31 cellular contexts compared by ENCODE assay signal in the genomic region with DNA sequence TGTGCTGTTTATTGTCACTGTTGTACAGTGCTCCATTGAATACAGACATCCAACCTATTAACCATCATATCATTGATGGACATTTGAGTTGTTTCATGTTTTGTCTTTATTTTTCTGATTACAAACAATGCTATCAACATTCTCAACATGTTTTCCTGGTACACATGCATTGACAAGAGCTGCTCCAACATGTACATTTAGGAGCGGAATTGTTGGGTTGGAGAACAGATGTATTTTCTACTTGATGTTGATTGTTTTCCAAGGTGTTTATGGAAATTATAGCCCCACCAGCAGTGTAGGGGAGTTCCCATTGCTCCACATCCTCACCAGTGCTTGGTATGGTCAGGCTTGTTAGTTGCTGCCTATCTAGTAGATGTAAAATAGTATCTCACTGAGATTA.
"Had no signal": no experiment of that assay in that cellular context is flagged by ENCODE, and none has a peak within 500 bp of the region (broad histone marks: within the 10 kb centered on the region; RNA-seq: fewer than 3 reads in every experiment).

No MANE protein-coding gene starts in this region.

- H3K4me3 ChIP-seq: adrenal gland, ascending aorta, body of pancreas, breast epithelium, cardiac muscle cell had no signal

- ATAC-seq: activated naive CD4-positive, alpha-beta T cell treated with anti-CD3 and anti-CD28 coated beads, Interleukin-2, amount 50 U/mL, for 72 hours; activated naive CD8-positive, alpha-beta T cell treated with anti-CD3 and anti-CD28 coated beads, Interleukin-2, amount 50 U/mL, for 24 hours; activated T-cell treated with anti-CD3 and anti-CD28 coated beads, Interleukin-2, amount 50 U/mL, for 4 hours; activated T-cell treated with anti-CD3 and anti-CD28 coated beads, Interleukin-2, amount 50 U/mL, for 72 hours; activated T-helper 17 cell treated with anti-CD3 and anti-CD28 coated beads, Interleukin-2, amount 50 U/mL, for 72 hours; body of pancreas had no signal

- H3K9me3 ChIP-seq: adrenal gland, ascending aorta, body of pancreas, breast epithelium had no signal

- H3K27me3 ChIP-seq: adrenal gland, ascending aorta, body of pancreas, brain microvascular endothelial cell, breast epithelium, cardiac muscle cell had no signal

- H3K4me1 ChIP-seq: ascending aorta, body of pancreas, breast epithelium had no signal

- H3K27ac ChIP-seq: adrenal gland, ascending aorta, body of pancreas, brain microvascular endothelial cell, breast epithelium, cardiac muscle cell had no signal

- DNase-seq: activated effector memory CD4-positive, alpha-beta T cell treated with anti-CD3 and anti-CD28 coated beads, Interleukin-2, amount 50 U/mL, for 16 hours; activated effector memory CD4-positive, alpha-beta T cell treated with Interleukin-2 at 50 U/mL for 16 hours; activated gamma-delta T cell; activated gamma-delta T cell treated with Interleukin-2 at 50 U/mL for 16 hours; activated naive CD4-positive, alpha-beta T cell; activated naive CD4-positive, alpha-beta T cell treated with anti-CD3 and anti-CD28 coated beads for 36 hours; activated naive CD4-positive, alpha-beta T cell treated with anti-CD3 and anti-CD28 coated beads, Interleukin-2, amount 10 ng/mL, durations not matched to agents 7 days and 5 days; activated naive CD4-positive, alpha-beta T cell treated with anti-CD3 and anti-CD28 coated beads, Interleukin-2, amount 50 U/mL, for 16 hours; activated naive CD4-positive, alpha-beta T cell treated with Interleukin-2 at 50 U/mL for 16 hours; activated naive CD8-positive, alpha-beta T cell treated with anti-CD3 and anti-CD28 coated beads for 36 hours; activated naive CD8-positive, alpha-beta T cell treated with anti-CD3 and anti-CD28 coated beads, Interleukin-2, amount 10 ng/mL, durations not matched to agents 7 days and 5 days; activated naive CD8-positive, alpha-beta T cell treated with anti-CD3 and anti-CD28 coated beads, Interleukin-2, amount 50 U/mL, for 24 hours; activated T-cell treated with anti-CD3 and anti-CD28 coated beads, Interleukin-2, amount 50 U/mL, for 24 hours; activated T-cell treated with anti-CD3 and anti-CD28 coated beads, Interleukin-2, amount 50 U/mL, for 4 hours; activated T-cell treated with anti-CD3 and anti-CD28 coated beads, Interleukin-2, amount 50 U/mL, for 48 hours; activated T-cell treated with anti-CD3 and anti-CD28 coated beads, Interleukin-2, amount 50 U/mL, for 72 hours; adrenal gland; amniotic stem cell; amygdala; anterior cingulate cortex; aorta; body of pancreas; brain microvascular endothelial cell; caudate nucleus; central memory CD4-positive, alpha-beta T cell; cerebellar nuclear complex had no signal

- H3K36me3 ChIP-seq: adrenal gland, ascending aorta, brain microvascular endothelial cell, breast epithelium, cardiac muscle cell had no signal
